ENCODE assay signal across 1 cellular context in the genomic region with DNA sequence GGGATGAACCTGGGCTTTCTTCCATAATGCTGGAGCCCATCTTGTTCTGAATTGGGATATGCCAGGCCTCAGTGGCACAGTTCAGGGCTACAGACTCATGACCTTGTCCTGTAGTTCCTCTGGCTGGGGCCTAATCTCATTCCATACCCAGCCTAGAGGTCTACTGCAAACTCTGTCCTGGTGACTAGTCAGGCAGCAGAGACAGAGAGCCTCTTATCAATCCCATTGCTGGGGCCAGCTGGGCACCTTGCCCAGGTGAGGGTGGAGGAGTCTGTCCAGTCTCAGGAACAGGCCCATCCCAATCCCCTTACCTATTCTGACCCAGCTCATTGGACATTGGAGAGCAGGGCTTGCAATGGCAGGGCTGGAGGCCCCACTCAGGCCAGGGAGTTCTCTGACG.
TF ChIP-seq lines count a peak whose summit lies in the region.

No MANE protein-coding gene starts in this region.

TF ChIP-seq in HCT116, 20 proteins besides CTCF, POLR2A, EP300 and RAD21:
- TF ChIP-seq CEBPB (IDR thresholded peaks at IDR 0.05; ENCODE audit: low read depth) (no peak), ZFX (IDR thresholded peaks at IDR 0.05) (no peak), SRF (IDR thresholded peaks at IDR 0.05; ENCODE audit: low read depth) (no peak), CBX3 (IDR thresholded peaks at IDR 0.05; ENCODE audit: low read depth) (no peak), EZH2phosphoT487 (IDR thresholded peaks at IDR 0.05; ENCODE audit: borderline replicate concordance) (no peak), TCF7L2 (IDR thresholded peaks at IDR 0.05; ENCODE audit: borderline replicate concordance, extremely low read depth, insufficient read depth, insufficient read length) (no peak)
- TF ChIP-seq, protein P1, sequence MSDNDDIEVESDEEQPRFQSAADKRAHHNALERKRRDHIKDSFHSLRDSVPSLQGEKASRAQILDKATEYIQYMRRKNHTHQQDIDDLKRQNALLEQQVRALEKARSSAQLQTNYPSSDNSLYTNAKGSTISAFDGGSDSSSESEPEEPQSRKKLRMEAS (IDR thresholded peaks at IDR 0.05) = no peak
- TF ChIP-seq, protein P2, sequence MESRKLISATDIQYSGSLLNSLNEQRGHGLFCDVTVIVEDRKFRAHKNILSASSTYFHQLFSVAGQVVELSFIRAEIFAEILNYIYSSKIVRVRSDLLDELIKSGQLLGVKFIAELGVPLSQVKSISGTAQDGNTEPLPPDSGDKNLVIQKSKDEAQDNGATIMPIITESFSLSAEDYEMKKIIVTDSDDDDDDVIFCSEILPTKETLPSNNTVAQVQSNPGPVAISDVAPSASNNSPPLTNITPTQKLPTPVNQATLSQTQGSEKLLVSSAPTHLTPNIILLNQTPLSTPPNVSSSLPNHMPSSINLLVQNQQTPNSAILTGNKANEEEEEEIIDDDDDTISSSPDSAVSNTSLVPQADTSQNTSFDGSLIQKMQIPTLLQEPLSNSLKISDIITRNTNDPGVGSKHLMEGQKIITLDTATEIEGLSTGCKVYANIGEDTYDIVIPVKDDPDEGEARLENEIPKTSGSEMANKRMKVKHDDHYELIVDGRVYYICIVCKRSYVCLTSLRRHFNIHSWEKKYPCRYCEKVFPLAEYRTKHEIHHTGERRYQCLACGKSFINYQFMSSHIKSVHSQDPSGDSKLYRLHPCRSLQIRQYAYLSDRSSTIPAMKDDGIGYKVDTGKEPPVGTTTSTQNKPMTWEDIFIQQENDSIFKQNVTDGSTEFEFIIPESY (IDR thresholded peaks at IDR 0.05; ENCODE audit: extremely low read depth, insufficient replicate concordance, low read length) = no peak
TF ChIP-seq in HCT116: peak in this region for 0.
